9 cellular contexts compared by ENCODE assay signal in genomic region chr2:54757496-54757895, GRCh38. TPM values are rescaled to one million over a fixed set of nuclear protein-coding genes. Genes with fewer than 3 reads are reported as not detected.
DNase-seq lines count a peak whose midpoint lies in the region; ATAC-seq and TF ChIP-seq lines count a peak whose summit lies in the region.
"Had no signal": no experiment of that assay in that cellular context is flagged by ENCODE, and none has a peak within 500 bp of the region (broad histone marks: within the 10 kb centered on the region; RNA-seq: fewer than 3 reads in every experiment).

No MANE protein-coding gene starts in this region.

- peaks cover 5% of the 10 kb centered on the region; the same call in 1 of the 2 replicates for H3K36me3 ChIP-seq in DOHH2 (ENCODE audit: control insufficient read depth, low read length)
- no peaks in the 10 kb centered on the region for H3K36me3 ChIP-seq in GM23248 (ENCODE audit: low read depth)
- no peaks in the 10 kb centered on the region for H3K36me3 ChIP-seq in OCI-LY3 (replicated peaks; ENCODE audit: low read depth, low read length)
- H3K36me3 ChIP-seq: lower lobe of right lung had no signal

- peaks cover 43% of the 10 kb centered on the region for H3K79me2 ChIP-seq in DOHH2 (ENCODE audit: control insufficient read depth, low read length)
- H3K79me2 ChIP-seq in GM23248 (ENCODE audit: insufficient read depth), result no peaks in the 10 kb centered on the region
- no peaks in the 10 kb centered on the region for H3K79me2 ChIP-seq in OCI-LY3 (ENCODE audit: low read length)

- H3K9me3 ChIP-seq in DOHH2 (ENCODE audit: control insufficient read depth, insufficient read depth, low read length) (no peaks in the 10 kb centered on the region), GM23248 (ENCODE audit: low read depth) (no peaks in the 10 kb centered on the region), OCI-LY3 (ENCODE audit: insufficient read depth, low read length) (no peaks in the 10 kb centered on the region)
- H3K9me3 ChIP-seq: lower lobe of right lung had no signal

- H3K9me2 ChIP-seq in DOHH2 (replicated peaks; ENCODE audit: control insufficient read depth, low read length) (no peaks in the 10 kb centered on the region), GM23248 (ENCODE audit: insufficient read depth) (no peaks in the 10 kb centered on the region)

- peak; percentile 62 for DNase-seq in GM23248
- peak; percentile 64 for DNase-seq in fibroblast of pulmonary artery (ENCODE audit: low read depth)
- no peak for DNase-seq in 8988T
- DNase-seq in mesothelial cell of epicardium (ENCODE audit: low spot score in 2 of 2, unreplicated experiment in 2 of 2), result no peak
- DNase-seq: lower lobe of right lung had no signal

- no peak overlapping the region for H3K4me3 Mint-ChIP-seq in mesothelial cell of epicardium

- H3K4me3 ChIP-seq in DOHH2 (ENCODE audit: low read length) (peak overlapping the region; percentile 73), GM23248 (0 out of 2 replicates have a peak overlapping the region, but pooled peaks have one; percentile 22), OCI-LY3 (ENCODE audit: low read length) (peak overlapping the region; percentile 36), fibroblast of pulmonary artery (replicated peaks; ENCODE audit: low read depth, low read length) (no peak overlapping the region)
- H3K4me3 ChIP-seq: lower lobe of right lung had no signal

- no peak overlapping the region for H3K27ac Mint-ChIP-seq in mesothelial cell of epicardium

- in situ Hi-C loops in GM23248 (cut with MboI), result no loop called here

- peak overlapping the region; percentile 95 for H3K4me2 ChIP-seq in DOHH2 (ENCODE audit: low read length)
- peak overlapping the region; percentile 39 for H3K4me2 ChIP-seq in GM23248 (ENCODE audit: unreplicated experiment)
- peak overlapping the region; percentile 62 for H3K4me2 ChIP-seq in OCI-LY3 (ENCODE audit: low read length)

- no peaks in the 10 kb centered on the region for H3K9me3 Mint-ChIP-seq in mesothelial cell of epicardium

- H3K27me3 ChIP-seq in DOHH2 (ENCODE audit: control insufficient read depth, low read length) (no peaks in the 10 kb centered on the region), GM23248 (replicated peaks; ENCODE audit: insufficient read depth) (no peaks in the 10 kb centered on the region), OCI-LY3 (ENCODE audit: low read depth, low read length) (no peaks in the 10 kb centered on the region)

- H3K36me3 Mint-ChIP-seq in mesothelial cell of epicardium, result no peaks in the 10 kb centered on the region

- H4K20me1 ChIP-seq in DOHH2 (ENCODE audit: control insufficient read depth, insufficient read depth, low read depth, low read length), result no peaks in the 10 kb centered on the region
- H4K20me1 ChIP-seq in GM23248 (ENCODE audit: insufficient read depth), result no peaks in the 10 kb centered on the region
- H4K20me1 ChIP-seq in OCI-LY3 (ENCODE audit: insufficient read depth, low read length), result no peaks in the 10 kb centered on the region

- H3K9ac ChIP-seq in GM23248 (peak overlapping the region; percentile 22; the same call in 1 of the 2 replicates), OCI-LY3 (ENCODE audit: low read length) (peak overlapping the region; percentile 36; the same call in 1 of the 2 replicates)

- H3K27ac ChIP-seq in DOHH2 (ENCODE audit: low read depth, low read length) (peak overlapping the region; percentile 92), GM23248 (no peak overlapping the region), OCI-LY3 (ENCODE audit: low read length) (no peak overlapping the region; the same call in 1 of the 2 replicates)
- H3K27ac ChIP-seq: lower lobe of right lung had no signal

- TF ChIP-seq CTCF in DOHH2 (IDR thresholded peaks at IDR 0.05; ENCODE audit: low read depth, low read length, poor library complexity, severe bottlenecking), result no peak
- TF ChIP-seq CTCF in OCI-LY3 (IDR thresholded peaks at IDR 0.05; ENCODE audit: low read depth, low read length), result no peak
- no peak for TF ChIP-seq CTCF in fibroblast of pulmonary artery (IDR thresholded peaks at IDR 0.05; ENCODE audit: low read length, missing control alignments)
- no peak for TF ChIP-seq CTCF in mesothelial cell of epicardium (IDR thresholded peaks at IDR 0.05; ENCODE audit: unreplicated experiment)

- no peak for ATAC-seq in GM18517 (IDR thresholded peaks at IDR 0.05; ENCODE audit: unreplicated experiment)
- ATAC-seq in GM21825 (IDR thresholded peaks at IDR 0.05; ENCODE audit: unreplicated experiment), result no peak
- ATAC-seq: lower lobe of right lung had no signal

- no peaks in the 10 kb centered on the region for H3K27me3 Mint-ChIP-seq in mesothelial cell of epicardium (ENCODE audit: low read depth)

- peaks cover 9% of the 10 kb centered on the region for H3F3A ChIP-seq in DOHH2 (ENCODE audit: control insufficient read depth, insufficient read depth)
- no peaks in the 10 kb centered on the region for H3F3A ChIP-seq in GM23248 (ENCODE audit: insufficient read depth)

- peaks cover 8% of the 10 kb centered on the region for H3K4me1 Mint-ChIP-seq in mesothelial cell of epicardium

- H2AFZ ChIP-seq in GM23248 (peak overlapping the region; percentile 74), OCI-LY3 (ENCODE audit: low read depth, low read length) (peak overlapping the region; percentile 88)

- H3K4me1 ChIP-seq in DOHH2 (ENCODE audit: control insufficient read depth, low read length) (peaks cover 70% of the 10 kb centered on the region), GM23248 (ENCODE audit: insufficient read depth) (peaks cover 17% of the 10 kb centered on the region), OCI-LY3 (ENCODE audit: low read length) (peaks cover 48% of the 10 kb centered on the region)
- H3K4me1 ChIP-seq: lower lobe of right lung had no signal

- WGBS in GM23248 (ENCODE audit: low coverage in 1 of 2, low lambda C conversion rate in 2 of 2, missing lambda C conversion rate in 2 of 2), 2 experiments, result 66 to 68% methylated on average over 4 of the region's 4 CpGs

RNA-seq across cellular contexts. Expression of gene EML6, which starts 34.0 kb away (rescaled TPM):
- 0.54 and 0.63 TPM in 2 replicates for total RNA-seq in GM23248 (2014; rRNA removed; shearing (Covaris generic))
- 0.49 and 0.76 TPM in 2 replicates for polyA plus RNA-seq in GM23248 (2016; fragmentation: Nextera tagmentation; extraction: Ambion mirVana)
- 0.93 to 2.3 TPM (median 2.1 TPM) in 3 replicates for total RNA-seq in mesothelial cell of epicardium

Comparison
In these comparisons a context has a peak if more than half of its experiments do, and no peak if none do; other contexts are left out.
1. H3K4me2 ChIP-seq: peak in every context shown above with its lines; median percentile 95 in DOHH2; 62 in OCI-LY3; 39 in GM23248.
2. DNase-seq: peak in GM23248 (single experiment) and fibroblast of pulmonary artery (single experiment); none in 8988T (single experiment) and mesothelial cell of epicardium (0 of 2).